ENCODE assay signal across 3 cellular contexts in genomic region chr11:120245434-120245833, GRCh38.
TF ChIP-seq lines count a peak whose summit lies in the region.

No MANE protein-coding gene starts in this region.

TF ChIP-seq in GM23338, 12 proteins besides CTCF, POLR2A, EP300 and RAD21 (continues in another document):
- TF ChIP-seq JUNB (IDR thresholded peaks at IDR 0.05; ENCODE audit: unreplicated experiment) (no peak), NANOG (IDR thresholded peaks at IDR 0.05; ENCODE audit: borderline replicate concordance) (no peak)
- TF ChIP-seq, protein P1, sequence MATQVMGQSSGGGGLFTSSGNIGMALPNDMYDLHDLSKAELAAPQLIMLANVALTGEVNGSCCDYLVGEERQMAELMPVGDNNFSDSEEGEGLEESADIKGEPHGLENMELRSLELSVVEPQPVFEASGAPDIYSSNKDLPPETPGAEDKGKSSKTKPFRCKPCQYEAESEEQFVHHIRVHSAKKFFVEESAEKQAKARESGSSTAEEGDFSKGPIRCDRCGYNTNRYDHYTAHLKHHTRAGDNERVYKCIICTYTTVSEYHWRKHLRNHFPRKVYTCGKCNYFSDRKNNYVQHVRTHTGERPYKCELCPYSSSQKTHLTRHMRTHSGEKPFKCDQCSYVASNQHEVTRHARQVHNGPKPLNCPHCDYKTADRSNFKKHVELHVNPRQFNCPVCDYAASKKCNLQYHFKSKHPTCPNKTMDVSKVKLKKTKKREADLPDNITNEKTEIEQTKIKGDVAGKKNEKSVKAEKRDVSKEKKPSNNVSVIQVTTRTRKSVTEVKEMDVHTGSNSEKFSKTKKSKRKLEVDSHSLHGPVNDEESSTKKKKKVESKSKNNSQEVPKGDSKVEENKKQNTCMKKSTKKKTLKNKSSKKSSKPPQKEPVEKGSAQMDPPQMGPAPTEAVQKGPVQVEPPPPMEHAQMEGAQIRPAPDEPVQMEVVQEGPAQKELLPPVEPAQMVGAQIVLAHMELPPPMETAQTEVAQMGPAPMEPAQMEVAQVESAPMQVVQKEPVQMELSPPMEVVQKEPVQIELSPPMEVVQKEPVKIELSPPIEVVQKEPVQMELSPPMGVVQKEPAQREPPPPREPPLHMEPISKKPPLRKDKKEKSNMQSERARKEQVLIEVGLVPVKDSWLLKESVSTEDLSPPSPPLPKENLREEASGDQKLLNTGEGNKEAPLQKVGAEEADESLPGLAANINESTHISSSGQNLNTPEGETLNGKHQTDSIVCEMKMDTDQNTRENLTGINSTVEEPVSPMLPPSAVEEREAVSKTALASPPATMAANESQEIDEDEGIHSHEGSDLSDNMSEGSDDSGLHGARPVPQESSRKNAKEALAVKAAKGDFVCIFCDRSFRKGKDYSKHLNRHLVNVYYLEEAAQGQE (IDR thresholded peaks at IDR 0.05; ENCODE audit: unreplicated experiment): no peak

TF ChIP-seq in WTC11, 78 proteins besides CTCF, POLR2A, EP300 and RAD21:
- TF ChIP-seq SMAD4 (CRISPR knock-in tag; IDR thresholded peaks at IDR 0.05): no peak
- no peak for TF ChIP-seq TEAD1 (CRISPR knock-in tag; IDR thresholded peaks at IDR 0.05)
- TF ChIP-seq ZNF317 (CRISPR knock-in tag; IDR thresholded peaks at IDR 0.05; ENCODE audit: borderline replicate concordance, low read depth): no peak
- TF ChIP-seq CREB1 (CRISPR knock-in tag; IDR thresholded peaks at IDR 0.05): no peak
- no peak for TF ChIP-seq GTF2I (CRISPR knock-in tag; conservative IDR thresholded peaks at IDR 0.05)
TF ChIP-seq in WTC11: peak in this region for 0.

TF ChIP-seq in H1, 55 proteins besides CTCF, POLR2A, EP300 and RAD21:
- TF ChIP-seq KDM5A (IDR thresholded peaks at IDR 0.05; ENCODE audit: low read length) (no peak), SAP30 (IDR thresholded peaks at IDR 0.05; ENCODE audit: insufficient read depth, insufficient replicate concordance, low read length) (no peak), KDM1A (IDR thresholded peaks at IDR 0.05; ENCODE audit: borderline replicate concordance, low read length) (no peak), SRF (IDR thresholded peaks at IDR 0.05; ENCODE audit: low read depth, low read length) (no peak), JUND (IDR thresholded peaks at IDR 0.05; ENCODE audit: low read length) (no peak), ZNF274 (IDR thresholded peaks at IDR 0.05; ENCODE audit: borderline replicate concordance, extremely low read depth, low read length) (no peak), CHD2 (IDR thresholded peaks at IDR 0.05; ENCODE audit: low read length) (no peak), NANOG (IDR thresholded peaks at IDR 0.05; ENCODE audit: insufficient read depth, low read depth, low read length, poor library complexity, severe bottlenecking) (no peak), RBBP5 (IDR thresholded peaks at IDR 0.05; ENCODE audit: borderline replicate concordance, low read depth, low read length) (no peak), EGR1 (IDR thresholded peaks at IDR 0.05; ENCODE audit: borderline replicate concordance, low read depth, low read length) (no peak), GABPA (IDR thresholded peaks at IDR 0.05; ENCODE audit: borderline replicate concordance, insufficient read depth, low read length) (no peak), FOSL1 (IDR thresholded peaks at IDR 0.05; ENCODE audit: insufficient read depth, low read depth, low read length) (no peak), E2F6 (IDR thresholded peaks at IDR 0.05) (no peak), RFX5 (IDR thresholded peaks at IDR 0.05; ENCODE audit: borderline replicate concordance, low read depth, low read length) (no peak), SUZ12 (IDR thresholded peaks at IDR 0.05; ENCODE audit: low read length) (no peak), TCF12 (IDR thresholded peaks at IDR 0.05; ENCODE audit: low read depth, low read length) (no peak)
- TF ChIP-seq, protein P2, sequence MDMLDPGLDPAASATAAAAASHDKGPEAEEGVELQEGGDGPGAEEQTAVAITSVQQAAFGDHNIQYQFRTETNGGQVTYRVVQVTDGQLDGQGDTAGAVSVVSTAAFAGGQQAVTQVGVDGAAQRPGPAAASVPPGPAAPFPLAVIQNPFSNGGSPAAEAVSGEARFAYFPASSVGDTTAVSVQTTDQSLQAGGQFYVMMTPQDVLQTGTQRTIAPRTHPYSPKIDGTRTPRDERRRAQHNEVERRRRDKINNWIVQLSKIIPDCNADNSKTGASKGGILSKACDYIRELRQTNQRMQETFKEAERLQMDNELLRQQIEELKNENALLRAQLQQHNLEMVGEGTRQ (IDR thresholded peaks at IDR 0.05; ENCODE audit: low read length): no peak
- TF ChIP-seq, protein P3, sequence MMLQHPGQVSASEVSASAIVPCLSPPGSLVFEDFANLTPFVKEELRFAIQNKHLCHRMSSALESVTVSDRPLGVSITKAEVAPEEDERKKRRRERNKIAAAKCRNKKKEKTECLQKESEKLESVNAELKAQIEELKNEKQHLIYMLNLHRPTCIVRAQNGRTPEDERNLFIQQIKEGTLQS (IDR thresholded peaks at IDR 0.05; ENCODE audit: insufficient read depth, low read depth, low read length): no peak
